ENCODE assay signal across 8 cellular contexts in the genomic region with DNA sequence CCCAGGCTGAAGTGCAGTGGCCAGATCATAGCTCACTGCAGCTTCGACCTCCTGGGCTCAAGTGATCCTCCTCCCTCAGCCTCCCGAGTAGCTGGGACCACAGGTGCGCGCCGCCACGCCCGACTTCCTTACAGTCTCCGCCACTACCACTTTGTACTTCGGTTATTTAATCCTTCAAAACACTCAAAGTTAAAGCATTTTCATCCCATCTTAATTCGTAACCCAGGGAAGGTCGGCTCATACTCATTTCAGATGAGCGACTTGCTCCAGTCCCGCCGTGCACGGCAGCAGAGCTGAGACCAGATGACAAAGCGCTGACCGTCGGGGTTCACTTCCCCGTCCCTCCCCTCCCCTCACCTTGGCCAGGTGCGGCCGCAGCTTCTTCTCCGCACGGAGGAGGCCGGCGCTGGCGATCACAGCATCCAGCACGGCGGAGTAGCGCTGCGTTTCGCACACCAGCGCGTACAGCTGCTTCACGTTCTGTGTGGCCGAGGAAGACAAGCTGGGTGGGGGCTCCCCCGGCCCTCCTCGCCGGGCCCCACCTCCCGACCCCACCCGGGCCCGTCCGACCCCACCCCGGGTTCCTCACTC. TPM values are rescaled to one million over a fixed set of nuclear protein-coding genes. Genes with fewer than 3 reads are reported as not detected.
DNase-seq lines count a peak whose midpoint lies in the region; ATAC-seq and TF ChIP-seq lines count a peak whose summit lies in the region.

No MANE protein-coding gene starts in this region.

- peak overlapping the region; percentile 68 for H2AFZ ChIP-seq in smooth muscle cell (ENCODE audit: low read depth)

- H3F3A ChIP-seq in smooth muscle cell (ENCODE audit: low read depth): no peaks in the 10 kb centered on the region

- H3K27ac ChIP-seq in smooth muscle cell (ENCODE audit: low read depth): no peak overlapping the region

- no peaks in the 10 kb centered on the region for H4K20me1 ChIP-seq in smooth muscle cell (ENCODE audit: low read depth)

- H3K27me3 ChIP-seq in smooth muscle cell (ENCODE audit: low read depth): no peaks in the 10 kb centered on the region

- H3K4me3 ChIP-seq in AG09309 (ENCODE audit: control insufficient read depth, low read depth, low read length): peak overlapping the region; percentile 71
- H3K4me3 ChIP-seq in iPS-11a (ENCODE audit: low read depth, low read length): peak overlapping the region; percentile 76
- H3K4me3 ChIP-seq in smooth muscle cell: peak overlapping the region; percentile 71

- H3K4me2 ChIP-seq in smooth muscle cell: peak overlapping the region; percentile 92

- WGBS in smooth muscle cell (ENCODE audit: low lambda C conversion rate): 13% methylated on average over 29 of the region's 43 CpGs

- peak overlapping the region; percentile 60 for H3K9ac ChIP-seq in smooth muscle cell (ENCODE audit: low read depth)

- ATAC-seq in GM19035 (IDR thresholded peaks at IDR 0.05; ENCODE audit: unreplicated experiment) (peak; percentile 30), HG03159 (IDR thresholded peaks at IDR 0.05; ENCODE audit: unreplicated experiment) (peak; percentile 38)

- H3K9me3 ChIP-seq in smooth muscle cell (replicated peaks; ENCODE audit: low read depth): no peaks in the 10 kb centered on the region

- H3K36me3 ChIP-seq in smooth muscle cell (ENCODE audit: low read depth): no peaks in the 10 kb centered on the region

- TF ChIP-seq CTCF in AG09309 (IDR thresholded peaks at IDR 0.05; ENCODE audit: control insufficient read depth, insufficient read depth, low read depth, low read length, missing control alignments) (no peak), smooth muscle cell (IDR thresholded peaks at IDR 0.05; ENCODE audit: borderline replicate concordance, insufficient read depth, poor library complexity, severe bottlenecking) (no peak)

- H3K4me1 ChIP-seq in smooth muscle cell (ENCODE audit: low read depth): peaks cover 5% of the 10 kb centered on the region

- peaks cover 7% of the 10 kb centered on the region for H3K79me2 ChIP-seq in smooth muscle cell (ENCODE audit: low read depth)

- DNase-seq in AG09309 (ENCODE audit: low read depth) (no peak), smooth muscle cell (lab: John Stamatoyannopoulos, UW; ENCODE audit: unreplicated experiment) (no peak), kidney glomerular epithelial cell (lab: John Stamatoyannopoulos, UW) (no peak), HuH-7 (ENCODE audit: low spot score) (no peak)
- DNase-seq in activated CD8-positive, alpha-beta memory T cell treated with anti-CD3 and anti-CD28 coated beads, Interleukin-2, amount 50 U/mL, for 48 hours: peak; percentile 56

RNA-seq across cellular contexts. Expression of a gene that starts 0.5 kb away (rescaled TPM):
- total RNA-seq in smooth muscle cell: 16.9 and 25.2 TPM in 2 replicates
- polyA plus RNA-seq in smooth muscle cell: 38.1 and 47.9 TPM in 2 replicates

RNA-seq across cellular contexts. Expression of a gene that starts 19.7 kb away (rescaled TPM):
- not detected in 2 replicates for total RNA-seq in smooth muscle cell
- not detected in 2 replicates for polyA plus RNA-seq in smooth muscle cell

RNA-seq across cellular contexts. Expression of a gene that starts 19.8 kb away (rescaled TPM):
- not detected in 2 replicates for total RNA-seq in smooth muscle cell
- not detected in 2 replicates for polyA plus RNA-seq in smooth muscle cell
